9 cellular contexts compared by ENCODE assay signal in genomic region chr10:22334414-22335203, GRCh38. TPM values are rescaled to one million over a fixed set of nuclear protein-coding genes. Genes with fewer than 3 reads are reported as not detected.
A peak's percentile ranks its signal among the peaks of the same experiment; 100 is the strongest.
DNase-seq lines count a peak whose midpoint lies in the region; ATAC-seq, FAIRE-seq and TF ChIP-seq lines count a peak whose summit lies in the region.
"Had no signal": no experiment of that assay in that cellular context is flagged by ENCODE, and none has a peak within 500 bp of the region (broad histone marks: within the 10 kb centered on the region; RNA-seq: fewer than 3 reads in every experiment).

No MANE protein-coding gene starts in this region.

- no peak overlapping the region for H3K9ac ChIP-seq in MM.1S (ENCODE audit: low read length)
- H3K9ac ChIP-seq in SK-N-SH, result no peak overlapping the region

- FAIRE-seq in small intestine (lab: Jason Lieb, UNC) (no peak), D721Med (lab: Jason Lieb, UNC) (no peak)

- TF ChIP-seq RAD21 in SK-N-SH (IDR thresholded peaks at IDR 0.05; ENCODE audit: low read length), result no peak

- no peaks in the 10 kb centered on the region for H4K20me1 ChIP-seq in MM.1S (ENCODE audit: insufficient read depth, low read length)
- no peaks in the 10 kb centered on the region for H4K20me1 ChIP-seq in SK-N-SH (ENCODE audit: insufficient read depth)

- peak; percentile 92 for DNase-seq in H7
- no peak for DNase-seq in body of pancreas
- DNase-seq in islet precursor cell, result peak; percentile 62
- DNase-seq in small intestine, result no peak
- no peak for DNase-seq in MM.1S
- no peak for DNase-seq in D721Med (ENCODE audit: insufficient read length, low spot score)
- no peak for DNase-seq in NCI-H1694 treated with DMSO at 0.1 percent for 48 hours (lab: John Stamatoyannopoulos, UW)
- no peak for DNase-seq in SK-N-SH
- DNase-seq: HCEC 1CT had no signal

- peak; percentile 31 for ATAC-seq in body of pancreas

- H3K9me2 ChIP-seq in MM.1S (replicated peaks; ENCODE audit: insufficient read depth, low read length), result no peaks in the 10 kb centered on the region
- H3K9me2 ChIP-seq in SK-N-SH, result no peaks in the 10 kb centered on the region

- TF ChIP-seq POLR2A in body of pancreas (IDR thresholded peaks at IDR 0.05), result no peak

- WGBS in body of pancreas, 2 donors, result 8 to 14% methylated on average over 44 to 60 of the region's 75 CpGs
- 11 to 24% (median 14%) methylated on average over 64 to 75 of the region's 75 CpGs for WGBS in small intestine, 3 donors
- WGBS in SK-N-SH (ENCODE audit: low lambda C conversion rate), result 97% methylated on average over 58 of the region's 75 CpGs

- no peaks in the 10 kb centered on the region for H3K36me3 ChIP-seq in H7 (replicated peaks; ENCODE audit: control insufficient read depth, insufficient read depth, low read length)
- peaks cover under 1 to 3% of the 10 kb centered on the region in 2 donors for H3K36me3 ChIP-seq in body of pancreas (replicated peaks in 1 of 2; ENCODE audit: insufficient read depth in 1 of 2, low read depth in 2 of 2)
- no peaks in the 10 kb centered on the region for H3K36me3 ChIP-seq in small intestine (ENCODE audit: control insufficient read depth in 2 of 2, insufficient read depth in 2 of 2, low read length in 2 of 2)
- peaks cover 3% of the 10 kb centered on the region; the same call in 1 of the 2 replicates for H3K36me3 ChIP-seq in MM.1S (replicated peaks; ENCODE audit: insufficient read depth, low read length)
- peaks cover 17 to 29% of the 10 kb centered on the region in 2 experiments for H3K36me3 ChIP-seq in SK-N-SH (replicated peaks in 1 of 2; ENCODE audit: control insufficient read depth in 1 of 2, insufficient read depth in 2 of 2, low read length in 1 of 2)

- H3K79me2 ChIP-seq in MM.1S (ENCODE audit: low read length), result peaks cover 4% of the 10 kb centered on the region; the same call in 1 of the 2 replicates
- no peaks in the 10 kb centered on the region for H3K79me2 ChIP-seq in SK-N-SH (ENCODE audit: insufficient read depth)

- H3F3A ChIP-seq in MM.1S (ENCODE audit: insufficient read depth, low read length), result peaks cover 11% of the 10 kb centered on the region
- peaks cover 11% of the 10 kb centered on the region for H3F3A ChIP-seq in SK-N-SH (replicated peaks; ENCODE audit: insufficient read depth)

- H3K9me3 ChIP-seq in body of pancreas, result no peaks in the 10 kb centered on the region
- H3K9me3 ChIP-seq in small intestine (ENCODE audit: control insufficient read depth, low read depth), result no peaks in the 10 kb centered on the region
- H3K9me3 ChIP-seq in MM.1S (replicated peaks; ENCODE audit: insufficient read depth, low read length), result no peaks in the 10 kb centered on the region
- no peaks in the 10 kb centered on the region for H3K9me3 ChIP-seq in SK-N-SH

- TF ChIP-seq CTCF in body of pancreas (IDR thresholded peaks at IDR 0.05), result no peak
- TF ChIP-seq CTCF in MM.1S (IDR thresholded peaks at IDR 0.05; ENCODE audit: low read length), result no peak
- no peak for TF ChIP-seq CTCF in D721Med (IDR thresholded peaks at IDR 0.05; ENCODE audit: insufficient read depth, missing control alignments)
- no peak for TF ChIP-seq CTCF in SK-N-SH (IDR thresholded peaks at IDR 0.05)

- H3K27ac ChIP-seq in body of pancreas (no peak overlapping the region), small intestine (ENCODE audit: low read depth in 1 of 2, low read length in 1 of 2) (no peak overlapping the region), MM.1S (ENCODE audit: low read length) (no peak overlapping the region), SK-N-SH (ENCODE audit: low read depth in 2 of 2, low read length in 1 of 2) (no peak overlapping the region)

- H3K4me3 ChIP-seq in H7 (ENCODE audit: insufficient read depth, low read depth, low read length), result peak overlapping the region; percentile 36
- H3K4me3 ChIP-seq in body of pancreas, result peak overlapping the region in 1 of 2 donors; percentile 18
- peak overlapping the region; percentile 31 to 56 for H3K4me3 ChIP-seq in small intestine (ENCODE audit: low read depth in 1 of 2, low read length in 2 of 2)
- H3K4me3 ChIP-seq in MM.1S (ENCODE audit: low read length), result no peak overlapping the region
- no peak overlapping the region for H3K4me3 ChIP-seq in SK-N-SH (ENCODE audit: low read depth in 2 of 2, low read length in 1 of 2)

- intact Hi-C loops in body of pancreas (cut with DNase I), result no loop called here

- H2AFZ ChIP-seq in MM.1S (ENCODE audit: low read length) (no peak overlapping the region), SK-N-SH (ENCODE audit: low read depth) (no peak overlapping the region)

- TF ChIP-seq EP300 in SK-N-SH (IDR thresholded peaks at IDR 0.05; ENCODE audit: borderline replicate concordance in 1 of 2, low read depth in 1 of 2, low read length in 1 of 2), result no peak

- POLR2A ChIA-PET in SK-N-SH (lab: Yijun Ruan, JAX), result no interaction called here

- H3K4me2 ChIP-seq in MM.1S (ENCODE audit: low read depth, low read length) (no peak overlapping the region), SK-N-SH (no peak overlapping the region)

- H3K4me1 ChIP-seq in body of pancreas (peaks cover 26% of the 10 kb centered on the region), small intestine (ENCODE audit: control insufficient read depth in 2 of 2, insufficient read depth in 1 of 2, low read depth in 1 of 2, low read length in 1 of 2) (peaks cover 6 to 9% of the 10 kb centered on the region in 2 donors), MM.1S (ENCODE audit: low read length) (peaks cover 15% of the 10 kb centered on the region), SK-N-SH (ENCODE audit: control insufficient read depth in 1 of 2, insufficient read depth in 2 of 2, low read depth in 1 of 2, low read length in 1 of 2) (no peaks in the 10 kb centered on the region; a peak in 2 of 4 replicates)

- peaks cover 99% of the 10 kb centered on the region for H3K27me3 ChIP-seq in H7 (ENCODE audit: control insufficient read depth, insufficient read depth, low read length)
- H3K27me3 ChIP-seq in body of pancreas, result peaks cover 11 to 48% of the 10 kb centered on the region in 2 donors
- H3K27me3 ChIP-seq in small intestine (ENCODE audit: control insufficient read depth in 2 of 2, insufficient read depth in 2 of 2, low read length in 2 of 2), result peaks cover 2 to 25% of the 10 kb centered on the region in 2 donors
- peaks cover 45% of the 10 kb centered on the region for H3K27me3 ChIP-seq in MM.1S (replicated peaks; ENCODE audit: insufficient read depth, low read length)
- H3K27me3 ChIP-seq in SK-N-SH (ENCODE audit: insufficient read depth), result peaks cover 34% of the 10 kb centered on the region

- CTCF ChIA-PET in SK-N-SH (lab: Yijun Ruan, JAX), result no interaction called here

TF ChIP-seq in SK-N-SH, 30 proteins besides CTCF, POLR2A, EP300 and RAD21:
- TF ChIP-seq POLR2AphosphoS5 (IDR thresholded peaks at IDR 0.05; ENCODE audit: low read depth, low read length) (no peak), YY1 (IDR thresholded peaks at IDR 0.05; ENCODE audit: low read depth) (no peak), CHD2 (IDR thresholded peaks at IDR 0.05; ENCODE audit: low read length, partially characterized antibody) (no peak), JUND (IDR thresholded peaks at IDR 0.05) (no peak), GATA2 (CRISPR knock-in tag; IDR thresholded peaks at IDR 0.05) (no peak), FOXM1 (IDR thresholded peaks at IDR 0.05; ENCODE audit: low read depth) (no peak)

RNA-seq across cellular contexts. Expression of gene SPAG6, which starts 10.7 kb away (rescaled TPM):
- not detected in 2 replicates for total RNA-seq in H7 (2014; rRNA removed; shearing (Covaris generic))
- total RNA-seq in body of pancreas, result under 1 TPM in 1 of 2 donors, not detected in 1; 0.26 TPM
- polyA plus RNA-seq in small intestine (under 1 TPM in 2 of 3 donors, not detected in 1; 0.04 to 0.27 TPM), SK-N-SH (2012; rRNA removed) (0.54 and 0.77 TPM in 2 replicates)
- 0.89 and 1.1 TPM in 2 replicates for polyA plus RNA-seq in SK-N-SH (2012; cell fraction: cytosol; rRNA removed)
- polyA plus RNA-seq in SK-N-SH (2012; cell fraction: nucleus; rRNA removed), result 0.94 and 0.97 TPM in 2 replicates

RNA-seq across cellular contexts. Expression of gene BMI1, which starts 13.7 kb away (rescaled TPM):
- total RNA-seq in H7 (2014; rRNA removed; shearing (Covaris generic)), result 1.3 and 4.1 TPM in 2 replicates
- 10 to 100 TPM; 24.7 to 38.7 TPM for total RNA-seq in body of pancreas
- polyA plus RNA-seq in small intestine (10 to 100 TPM; 10.3 to 22.0 (median 17.3) TPM), SK-N-SH (2012; rRNA removed) (15.5 and 18.4 TPM in 2 replicates)
- 23.0 and 28.1 TPM in 2 replicates for polyA plus RNA-seq in SK-N-SH (2012; cell fraction: cytosol; rRNA removed)
- 17.9 and 31.5 TPM in 2 replicates for polyA plus RNA-seq in SK-N-SH (2012; cell fraction: nucleus; rRNA removed)

RNA-seq across cellular contexts. Expression of gene COMMD3, which starts 18.4 kb away (rescaled TPM):
- 1.1 and 1.8 TPM in 2 replicates for total RNA-seq in H7 (2014; rRNA removed; shearing (Covaris generic))
- total RNA-seq in body of pancreas, result 10 to 100 TPM; 14.8 to 32.7 TPM
- polyA plus RNA-seq in small intestine (10 to 100 TPM; 44.3 to 71.8 (median 70.3) TPM), SK-N-SH (2012; rRNA removed) (26.9 and 36.5 TPM in 2 replicates)
- 37.1 and 46.6 TPM in 2 replicates for polyA plus RNA-seq in SK-N-SH (2012; cell fraction: cytosol; rRNA removed)
- 33.7 and 52.1 TPM in 2 replicates for polyA plus RNA-seq in SK-N-SH (2012; cell fraction: nucleus; rRNA removed)

Comparison
In these comparisons a context has a peak if more than half of its experiments do, and no peak if none do; other contexts are left out.
1. DNase-seq: peak in H7 (single experiment) and islet precursor cell (single experiment); none in body of pancreas (0 of 4), small intestine (single experiment), MM.1S (single experiment), D721Med (single experiment), NCI-H1694 treated with DMSO at 0.1 percent for 48 hours (single experiment) and SK-N-SH (single experiment).
2. H3K4me3 ChIP-seq: peak in H7 (single experiment) and small intestine (2 of 2); none in MM.1S (single experiment) and SK-N-SH (0 of 2).